In the genomic region with DNA sequence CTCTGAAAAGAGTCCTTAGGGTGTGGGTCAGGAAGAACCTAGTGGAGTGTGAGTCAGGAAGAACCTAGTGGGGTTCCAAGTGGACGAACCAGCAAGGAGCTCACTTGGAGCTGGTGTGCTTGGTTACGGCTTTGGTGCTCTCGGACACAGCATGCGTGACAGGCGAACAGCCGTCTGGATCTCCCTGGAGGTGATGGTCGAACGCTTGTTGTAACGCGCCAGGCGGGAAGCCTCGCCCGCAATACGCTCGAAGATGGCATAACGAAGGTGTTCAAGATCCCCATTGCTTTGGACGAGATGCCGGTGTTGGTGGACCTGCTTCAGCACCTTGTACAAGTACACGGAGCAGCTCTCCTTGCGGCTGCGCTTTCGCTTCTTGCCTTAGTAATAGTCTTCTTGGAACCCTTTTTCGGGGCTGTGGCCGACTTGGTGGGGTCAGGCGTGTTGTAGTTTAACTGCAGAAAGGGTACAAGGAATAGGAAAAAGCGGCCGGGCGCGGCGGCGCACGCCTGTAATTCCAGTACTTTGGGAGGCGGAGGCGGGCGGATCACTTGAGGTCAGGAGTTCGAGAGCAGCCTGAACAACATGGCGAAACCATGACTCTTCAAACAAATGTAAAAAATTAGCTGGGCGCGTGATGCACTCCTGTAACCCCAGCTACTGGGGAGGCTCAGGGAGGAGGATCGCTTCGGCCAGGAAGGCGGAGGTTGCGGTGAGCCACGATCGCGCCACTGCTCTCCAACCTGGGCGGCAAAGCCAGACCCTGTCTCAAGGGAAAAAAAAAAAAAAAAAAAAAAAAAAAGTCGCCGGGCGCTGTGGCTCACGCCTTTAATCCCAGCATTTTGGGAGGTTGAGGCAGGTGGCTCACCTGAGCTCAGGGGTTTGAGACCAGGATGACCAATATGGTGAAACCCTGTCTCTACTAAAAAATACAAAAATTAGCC, we compare ENCODE assay signal across 8 cellular contexts. TPM values are rescaled to one million over a fixed set of nuclear protein-coding genes. Genes with fewer than 3 reads are reported as not detected.
DNase-seq lines count a peak whose midpoint lies in the region; FAIRE-seq and TF ChIP-seq lines count a peak whose summit lies in the region.

No MANE protein-coding gene starts in this region.

- H3K4me3 ChIP-seq in esophagus (ENCODE audit: low read depth in 1 of 2, low read length in 2 of 2) (peak overlapping the region; percentile 76 to 80), prostate gland (peak overlapping the region; percentile 41 to 43)

- peaks cover 51% of the 10 kb centered on the region for H3K4me1 Mint-ChIP-seq in T-helper 2 cell treated with Interferon-gamma antibody and Interleukin-4, amounts not matched to agents 5 μg/mL and 100 μg/mL, for 36 hours (ENCODE audit: low read depth)

- no peaks in the 10 kb centered on the region for H3K9me3 Mint-ChIP-seq in T-helper 2 cell treated with Interferon-gamma antibody and Interleukin-4, amounts not matched to agents 5 μg/mL and 100 μg/mL, for 36 hours

- intact Hi-C loops in prostate gland (cut with DNase I), result no loop called here
- intact Hi-C loops in posterior vena cava (cut with DNase I), result no loop called here

- peak; percentile 5 for FAIRE-seq in GM18507 (lab: Jason Lieb, UNC)

- H3K36me3 ChIP-seq in esophagus (ENCODE audit: control insufficient read depth in 2 of 2, insufficient read depth in 2 of 2, low read length in 1 of 2), result no peaks in the 10 kb centered on the region
- no peaks in the 10 kb centered on the region for H3K36me3 ChIP-seq in prostate gland

- H3K27ac Mint-ChIP-seq in T-helper 2 cell treated with Interferon-gamma antibody and Interleukin-4, amounts not matched to agents 5 μg/mL and 100 μg/mL, for 36 hours, result peak overlapping the region; percentile 100

- DNase-seq in GM18507 (ENCODE audit: extremely low spot score, insufficient read length, low read depth), result no peak
- DNase-seq in T-helper 2 cell treated with Interferon-gamma antibody and Interleukin-4, amounts not matched to agents 5 μg/mL and 100 μg/mL, for 36 hours (ENCODE audit: low spot score), result peak; percentile 19
- DNase-seq in prostate gland (ENCODE audit: low spot score), result no peak
- DNase-seq in posterior vena cava (ENCODE audit: low spot score), result no peak
- DNase-seq in retina, result no peak
- no peak for DNase-seq in ecto neural progenitor cell (ENCODE audit: low spot score)
- DNase-seq in NCI-H226, result no peak

- TF ChIP-seq POLR2A in prostate gland (IDR thresholded peaks at IDR 0.05), result no peak

- H3K4me1 ChIP-seq in esophagus (ENCODE audit: control insufficient read depth in 2 of 2, insufficient read depth in 2 of 2, low read length in 1 of 2), result peaks cover 3 to 4% of the 10 kb centered on the region in 2 donors
- peaks cover 9% of the 10 kb centered on the region for H3K4me1 ChIP-seq in prostate gland (replicated peaks)

- no peak for TF ChIP-seq CTCF in prostate gland (IDR thresholded peaks at IDR 0.05)

- H3K9me3 ChIP-seq in esophagus (ENCODE audit: control insufficient read depth in 2 of 2, insufficient read depth in 1 of 2, low read depth in 1 of 2, low read length in 1 of 2) (no peaks in the 10 kb centered on the region), prostate gland (no peaks in the 10 kb centered on the region)

- peak overlapping the region; percentile 49 to 84 for H3K27ac ChIP-seq in esophagus (ENCODE audit: low read depth in 2 of 2, low read length in 1 of 2)
- H3K27ac ChIP-seq in prostate gland, result peak overlapping the region in 1 of 2 donors; percentile 47

- peak overlapping the region; percentile 96 for H3K4me3 Mint-ChIP-seq in T-helper 2 cell treated with Interferon-gamma antibody and Interleukin-4, amounts not matched to agents 5 μg/mL and 100 μg/mL, for 36 hours

- H3K36me3 Mint-ChIP-seq in T-helper 2 cell treated with Interferon-gamma antibody and Interleukin-4, amounts not matched to agents 5 μg/mL and 100 μg/mL, for 36 hours (ENCODE audit: low read depth), result no peaks in the 10 kb centered on the region

- 13 to 21% methylated on average over 50 to 51 of the region's 51 CpGs for WGBS in esophagus, 2 donors
- WGBS in prostate gland, result 10% methylated on average over 50 of the region's 51 CpGs

- H3K27me3 Mint-ChIP-seq in T-helper 2 cell treated with Interferon-gamma antibody and Interleukin-4, amounts not matched to agents 5 μg/mL and 100 μg/mL, for 36 hours (ENCODE audit: low read depth), result peaks cover 15% of the 10 kb centered on the region

- no peaks in the 10 kb centered on the region for H3K27me3 ChIP-seq in esophagus (ENCODE audit: control insufficient read depth in 1 of 2, insufficient read depth in 2 of 2, low read length in 2 of 2)
- H3K27me3 ChIP-seq in prostate gland (replicated peaks; ENCODE audit: insufficient read depth), result peaks cover 9% of the 10 kb centered on the region

RNA-seq across cellular contexts. Expression of a gene that starts 48.0 kb away (rescaled TPM):
- not detected for polyA plus RNA-seq in esophagus
- total RNA-seq in prostate gland (not detected), posterior vena cava (not detected)
